In genomic region chr11:12196335-12196734, GRCh38 we compare ENCODE assay signal across 13 cellular contexts.
A peak's percentile ranks its signal among the peaks of the same experiment; 100 is the strongest.
DNase-seq lines count a peak whose midpoint lies in the region; ATAC-seq and TF ChIP-seq lines count a peak whose summit lies in the region.
"Had no signal": no experiment of that assay in that cellular context is flagged by ENCODE, and none has a peak within 500 bp of the region (broad histone marks: within the 10 kb centered on the region; RNA-seq: fewer than 3 reads in every experiment).

No MANE protein-coding gene starts in this region.

- CTCF ChIA-PET in activated CD4-positive, alpha-beta T cell treated with anti-CD3 and anti-CD28 coated beads, Interleukin-2, amount 10 ng/mL, durations not matched to agents 7 days and 5 days (lab: Charles Lee): interaction anchor here (0.7 to 6.5 kb wide), 4 partner anchors 10 to 34 kb away, joined by 3 to 53 read pairs (median 4); no protein-coding TSS in a partner anchor
- CTCF ChIA-PET in Panc1 (lab: Charles Lee): no interaction called here

- no peak for TF ChIP-seq CTCF in Panc1 (IDR thresholded peaks at IDR 0.05)

- DNase-seq in activated CD4-positive, alpha-beta T cell treated with anti-CD3 and anti-CD28 coated beads, Interleukin-2, amount 10 ng/mL, durations not matched to agents 7 days and 5 days: peak; percentile 28
- no peak for DNase-seq in activated CD4-positive, alpha-beta T cell treated with anti-CD3 and anti-CD28 coated beads for 4 hours
- no peak for DNase-seq in Panc1 (ENCODE audit: low read depth, low spot score)
- no peak for DNase-seq in central memory CD8-positive, alpha-beta T cell (ENCODE audit: low spot score in 2 of 2)
- no peak for DNase-seq in T-helper 9 cell
- DNase-seq in MG63: no peak
- DNase-seq in NCI-H748 treated with DMSO at 0.1 percent for 48 hours (lab: John Stamatoyannopoulos, UW): no peak
- DNase-seq: glutamatergic neuron, NCI-H1436 treated with DMSO at 0.1 percent for 48 hours, NCI-H510A treated with DMSO at 0.1 percent for 48 hours had no signal

- peaks cover 26% of the 10 kb centered on the region for H3K4me1 ChIP-seq in Panc1 (ENCODE audit: control insufficient read depth, insufficient read depth, low read length)

- intact Hi-C loops in Panc1 (cut with micrococcal nuclease; ENCODE audit: unreplicated experiment): no loop called here

- peak overlapping the region; percentile 96 for H3K27ac Mint-ChIP-seq in activated CD4-positive, alpha-beta T cell treated with anti-CD3 and anti-CD28 coated beads, Interleukin-2, amount 10 ng/mL, durations not matched to agents 7 days and 5 days
- peak overlapping the region; percentile 94 for H3K27ac Mint-ChIP-seq in central memory CD8-positive, alpha-beta T cell (ENCODE audit: low read depth)

- H3K36me3 ChIP-seq in Panc1 (ENCODE audit: control insufficient read depth, insufficient read depth, low read length): no peaks in the 10 kb centered on the region
- peaks cover 10% of the 10 kb centered on the region; the same call in 1 of the 2 replicates for H3K36me3 ChIP-seq in MG63
- H3K36me3 ChIP-seq: tibial nerve had no signal

- TSS peak; percentile 30 for BruUV-seq in Panc1 (replicated peaks; lab: Mats Ljungman, UMichigan)

- ATAC-seq in Panc1: no peak
- peak; percentile 57 for ATAC-seq in central memory CD8-positive, alpha-beta T cell (replicated peaks; ENCODE audit: extremely low read depth, poor library complexity, severe bottlenecking)

- POLR2A ChIA-PET in activated CD4-positive, alpha-beta T cell treated with anti-CD3 and anti-CD28 coated beads, Interleukin-2, amount 10 ng/mL, durations not matched to agents 7 days and 5 days (lab: Charles Lee): interaction anchor here (0.5 to 1.1 kb wide), 3 partner anchors 45 to 84 kb away, joined by 3 to 5 read pairs (median 5); no protein-coding TSS in a partner anchor
- POLR2A ChIA-PET in Panc1 (lab: Charles Lee): no interaction called here

- H3K4me3 ChIP-seq in Panc1 (ENCODE audit: low read depth in 2 of 2, low read length in 2 of 2) (no peak overlapping the region), skin epidermis (peak overlapping the region in 4 of 7 experiments; percentile 4 to 27 (median 14)), MG63 (no peak overlapping the region)
- H3K4me3 ChIP-seq: tibial nerve had no signal

- no peak overlapping the region for H3K27ac ChIP-seq in Panc1 (ENCODE audit: low read length)
- peak overlapping the region in 12 of 21 experiments; percentile 51 to 93 (median 68) for H3K27ac ChIP-seq in skin epidermis

- H3K36me3 Mint-ChIP-seq in activated CD4-positive, alpha-beta T cell treated with anti-CD3 and anti-CD28 coated beads, Interleukin-2, amount 10 ng/mL, durations not matched to agents 7 days and 5 days (ENCODE audit: low read depth): peaks cover 15% of the 10 kb centered on the region
- H3K36me3 Mint-ChIP-seq in central memory CD8-positive, alpha-beta T cell (ENCODE audit: insufficient read depth): peaks cover 9% of the 10 kb centered on the region
- H3K36me3 Mint-ChIP-seq: IgD-negative memory B cell had no signal

- peaks cover 81% of the 10 kb centered on the region for H3K4me1 Mint-ChIP-seq in activated CD4-positive, alpha-beta T cell treated with anti-CD3 and anti-CD28 coated beads, Interleukin-2, amount 10 ng/mL, durations not matched to agents 7 days and 5 days
- peaks cover 69% of the 10 kb centered on the region for H3K4me1 Mint-ChIP-seq in central memory CD8-positive, alpha-beta T cell

- no peaks in the 10 kb centered on the region for H3K9me3 ChIP-seq in Panc1 (ENCODE audit: control insufficient read depth, insufficient read depth, low read depth, low read length)
- H3K9me3 ChIP-seq in MG63: no peaks in the 10 kb centered on the region
- H3K9me3 ChIP-seq: tibial nerve had no signal

- peak overlapping the region; percentile 81 for H3K4me3 Mint-ChIP-seq in activated CD4-positive, alpha-beta T cell treated with anti-CD3 and anti-CD28 coated beads, Interleukin-2, amount 10 ng/mL, durations not matched to agents 7 days and 5 days
- peak overlapping the region; percentile 85 for H3K4me3 Mint-ChIP-seq in central memory CD8-positive, alpha-beta T cell

- no peaks in the 10 kb centered on the region for H3K27me3 Mint-ChIP-seq in activated CD4-positive, alpha-beta T cell treated with anti-CD3 and anti-CD28 coated beads, Interleukin-2, amount 10 ng/mL, durations not matched to agents 7 days and 5 days
- H3K27me3 Mint-ChIP-seq in central memory CD8-positive, alpha-beta T cell: no peaks in the 10 kb centered on the region

- H3K27me3 ChIP-seq in Panc1 (ENCODE audit: control insufficient read depth, insufficient read depth, low read length): no peaks in the 10 kb centered on the region
- H3K27me3 ChIP-seq in MG63: no peaks in the 10 kb centered on the region
- H3K27me3 ChIP-seq: tibial nerve had no signal

- in situ Hi-C loops in Panc1 (cut with HindIII; ENCODE audit: low pct_unique_long_range_greater_than_20kb, low sequenced_read_pairs): no loop called here

- no peaks in the 10 kb centered on the region for H3K9me3 Mint-ChIP-seq in activated CD4-positive, alpha-beta T cell treated with anti-CD3 and anti-CD28 coated beads, Interleukin-2, amount 10 ng/mL, durations not matched to agents 7 days and 5 days
- H3K9me3 Mint-ChIP-seq in central memory CD8-positive, alpha-beta T cell: no peaks in the 10 kb centered on the region
- H3K9me3 Mint-ChIP-seq: IgD-negative memory B cell had no signal

Comparison
In these comparisons a context has a peak if more than half of its experiments do, and no peak if none do; other contexts are left out.
1. H3K4me3 ChIP-seq: peak in skin epidermis (4 of 7); none in Panc1 (0 of 2) and MG63 (single experiment).